11 cellular contexts compared by ENCODE assay signal in the genomic region with DNA sequence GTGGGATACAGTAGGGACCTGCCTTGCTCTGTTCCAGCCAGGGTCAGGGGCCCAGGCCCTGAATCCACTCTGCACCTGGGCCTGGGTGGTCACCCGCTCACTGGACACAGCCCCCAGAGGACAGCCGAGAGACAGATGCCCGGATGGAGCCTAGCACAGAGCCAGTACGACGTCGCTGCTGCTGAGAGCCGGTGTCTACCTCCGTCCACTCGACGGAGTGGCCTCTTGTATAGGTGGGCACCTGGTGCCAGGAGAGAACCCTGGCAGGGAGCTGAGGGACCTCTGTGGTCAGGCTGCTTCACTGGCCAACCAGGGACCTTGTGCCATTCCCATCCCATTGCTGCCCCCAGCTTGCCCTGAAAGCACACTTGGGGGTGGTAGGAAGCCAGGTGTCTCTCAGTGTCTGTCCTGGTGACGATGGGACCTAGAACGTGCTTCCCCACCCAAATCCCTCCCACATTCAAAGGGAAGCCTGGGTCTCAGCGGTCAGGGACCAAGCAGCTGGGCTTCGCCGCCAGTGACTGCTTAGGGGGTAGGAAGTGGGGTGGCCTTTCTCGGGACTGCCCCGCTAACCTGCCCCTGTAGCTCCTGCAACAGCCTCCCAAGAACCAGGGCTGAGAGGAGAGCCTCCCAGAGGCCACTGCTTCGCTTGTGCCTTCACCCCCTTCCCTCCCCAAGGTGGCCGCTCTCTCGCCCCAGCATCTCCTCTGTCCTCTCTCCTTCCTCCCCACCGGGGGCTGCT. TPM values are rescaled to one million over a fixed set of nuclear protein-coding genes. Genes with fewer than 3 reads are reported as not detected.
DNase-seq lines count a peak whose midpoint lies in the region; ATAC-seq and TF ChIP-seq lines count a peak whose summit lies in the region.
"Had no signal": no experiment of that assay in that cellular context is flagged by ENCODE, and none has a peak within 500 bp of the region (broad histone marks: within the 10 kb centered on the region; RNA-seq: fewer than 3 reads in every experiment).

No MANE protein-coding gene starts in this region.

- no peak for TF ChIP-seq POLR2A in heart left ventricle (IDR thresholded peaks at IDR 0.05)

- H3K4me1 ChIP-seq in right cardiac atrium (ENCODE audit: control insufficient read depth, insufficient read depth, low read length) = peaks cover 8% of the 10 kb centered on the region
- H3K4me1 ChIP-seq in heart left ventricle = peaks cover 1 to 50% (median 29%) of the 10 kb centered on the region in 12 donors
- H3K4me1 ChIP-seq in upper lobe of right lung = peaks cover 28% of the 10 kb centered on the region
- H3K4me1 ChIP-seq in A673 (ENCODE audit: insufficient read depth, low read length, poor library complexity, severe bottlenecking) = no peaks in the 10 kb centered on the region

- 88% methylated on average over 21 of the region's 21 CpGs for WGBS in right cardiac atrium
- 88 to 94% (median 90%) methylated on average over 8 to 21 of the region's 21 CpGs for WGBS in heart left ventricle, 4 donors

- no peak for ATAC-seq in right cardiac atrium
- ATAC-seq in heart left ventricle = no peak
- ATAC-seq in activated T-helper 17 cell treated with anti-CD3 and anti-CD28 coated beads, Interleukin-2, amount 50 U/mL, for 72 hours (replicated peaks) = no peak
- no peak for ATAC-seq in naive thymus-derived CD8-positive, alpha-beta T cell
- no peak for ATAC-seq in upper lobe of right lung

- H3K27me3 ChIP-seq in right cardiac atrium (ENCODE audit: control insufficient read depth, insufficient read depth) = no peaks in the 10 kb centered on the region
- H3K27me3 ChIP-seq in heart left ventricle = no peaks in the 10 kb centered on the region
- H3K27me3 ChIP-seq in upper lobe of right lung = no peaks in the 10 kb centered on the region
- no peaks in the 10 kb centered on the region for H3K27me3 ChIP-seq in A673 (replicated peaks; ENCODE audit: insufficient read depth, low read depth, low read length, poor library complexity)
- H3K27me3 ChIP-seq: adrenal gland had no signal

- no peaks in the 10 kb centered on the region for H3K36me3 Mint-ChIP-seq in activated T-helper 17 cell treated with anti-CD3 and anti-CD28 coated beads, Interleukin-2, amount 50 U/mL, for 72 hours (ENCODE audit: low read depth)
- no peaks in the 10 kb centered on the region for H3K36me3 Mint-ChIP-seq in naive thymus-derived CD8-positive, alpha-beta T cell

- peak overlapping the region; percentile 82 for H3K4me3 Mint-ChIP-seq in activated T-helper 17 cell treated with anti-CD3 and anti-CD28 coated beads, Interleukin-2, amount 50 U/mL, for 72 hours
- H3K4me3 Mint-ChIP-seq in naive thymus-derived CD8-positive, alpha-beta T cell = peak overlapping the region in 9 of 10 donors; percentile 64 to 90 (median 84)

- CTCF ChIA-PET in A673 (lab: Charles Lee) = no interaction called here

- peak overlapping the region; percentile 92 for H3K27ac Mint-ChIP-seq in activated T-helper 17 cell treated with anti-CD3 and anti-CD28 coated beads, Interleukin-2, amount 50 U/mL, for 72 hours
- peak overlapping the region; percentile 92 to 99 (median 96) for H3K27ac Mint-ChIP-seq in naive thymus-derived CD8-positive, alpha-beta T cell

- BruUV-seq in A673 (replicated peaks; lab: Mats Ljungman, UMichigan) = no TSS peak

- TF ChIP-seq CTCF in heart left ventricle (IDR thresholded peaks at IDR 0.05) (no peak), upper lobe of right lung (IDR thresholded peaks at IDR 0.05) (no peak), A673 (conservative IDR thresholded peaks at IDR 0.05; ENCODE audit: low read depth, low read length) (no peak)

- peaks cover 22% of the 10 kb centered on the region for H3K4me1 Mint-ChIP-seq in activated T-helper 17 cell treated with anti-CD3 and anti-CD28 coated beads, Interleukin-2, amount 50 U/mL, for 72 hours
- peaks cover 17 to 32% (median 27%) of the 10 kb centered on the region in 4 donors for H3K4me1 Mint-ChIP-seq in naive thymus-derived CD8-positive, alpha-beta T cell

- POLR2A ChIA-PET in naive thymus-derived CD8-positive, alpha-beta T cell (lab: Charles Lee) = interaction anchor here (0.7 to 6.0 kb wide), 10 partner anchors 8 to 55 kb away, joined by 3 to 151 read pairs (median 7); a partner anchor contains a TSS
- POLR2A ChIA-PET in A673 (lab: Charles Lee; ENCODE audit: low non-redundant PET) = no interaction called here

- H3K9me3 ChIP-seq in right cardiac atrium (ENCODE audit: control insufficient read depth, low read length) (no peaks in the 10 kb centered on the region), heart left ventricle (no peaks in the 10 kb centered on the region), upper lobe of right lung (no peaks in the 10 kb centered on the region), A673 (ENCODE audit: low read depth, low read length, poor library complexity, severe bottlenecking) (no peaks in the 10 kb centered on the region)
- H3K9me3 ChIP-seq: adrenal gland, esophagus muscularis mucosa had no signal

- intact Hi-C loops in right cardiac atrium (cut with DNase I) = no loop called here
- intact Hi-C loops in heart left ventricle (cut with DNase I) = no loop called here
- intact Hi-C loops in upper lobe of right lung (cut with DNase I) = no loop called here
- intact Hi-C loops in A673 (cut with micrococcal nuclease; ENCODE audit: unreplicated experiment) = no loop called here

- no peaks in the 10 kb centered on the region for H3K9me3 Mint-ChIP-seq in activated T-helper 17 cell treated with anti-CD3 and anti-CD28 coated beads, Interleukin-2, amount 50 U/mL, for 72 hours
- no peaks in the 10 kb centered on the region for H3K9me3 Mint-ChIP-seq in naive thymus-derived CD8-positive, alpha-beta T cell

- H3K27ac ChIP-seq in right cardiac atrium (ENCODE audit: low read length) = no peak overlapping the region
- H3K27ac ChIP-seq in heart left ventricle = no peak overlapping the region
- H3K27ac ChIP-seq in upper lobe of right lung = peak overlapping the region; percentile 31
- no peak overlapping the region for H3K27ac ChIP-seq in A673 (ENCODE audit: low read depth, low read length, poor library complexity, severe bottlenecking)
- H3K27ac ChIP-seq: esophagus muscularis mucosa had no signal

- H3K4me3 ChIP-seq in right cardiac atrium (ENCODE audit: low read length) (no peak overlapping the region), heart left ventricle (no peak overlapping the region), upper lobe of right lung (no peak overlapping the region), A673 (ENCODE audit: low read depth, low read length, poor library complexity, severe bottlenecking) (no peak overlapping the region)
- H3K4me3 ChIP-seq: adrenal gland, esophagus muscularis mucosa had no signal

- H3K27me3 Mint-ChIP-seq in activated T-helper 17 cell treated with anti-CD3 and anti-CD28 coated beads, Interleukin-2, amount 50 U/mL, for 72 hours = no peaks in the 10 kb centered on the region
- H3K27me3 Mint-ChIP-seq in naive thymus-derived CD8-positive, alpha-beta T cell = peaks cover 0 to 2% (median 0%) of the 10 kb centered on the region in 5 donors

- H3K36me3 ChIP-seq in heart left ventricle (no peaks in the 10 kb centered on the region), upper lobe of right lung (no peaks in the 10 kb centered on the region), A673 (ENCODE audit: insufficient read depth, low read length, poor library complexity, severe bottlenecking) (no peaks in the 10 kb centered on the region)
- H3K36me3 ChIP-seq: adrenal gland, esophagus muscularis mucosa had no signal

- DNase-seq in right cardiac atrium (peak in 2 of 3 donors; percentile 42 to 44), heart left ventricle (no peak), upper lobe of right lung (no peak), NCI-H2029 (lab: John Stamatoyannopoulos, UW) (no peak), anterior cingulate cortex (lab: John Stamatoyannopoulos, UW) (no peak), A673 (ENCODE audit: low spot score) (no peak)
- DNase-seq in naive thymus-derived CD8-positive, alpha-beta T cell = no peak
- DNase-seq: NCI-H187 treated with DMSO at 0.1 percent for 48 hours had no signal

RNA-seq across cellular contexts. Expression of a gene that starts 10.3 kb away (rescaled TPM):
- 10 to 100 TPM; 59.5 to 83.5 (median 68.7) TPM for total RNA-seq in right cardiac atrium
- polyA plus RNA-seq in right cardiac atrium = 32.6 TPM
- 100 to 1,000 TPM in 1 of 9 donors, 10 to 100 TPM in 8; 52.6 to 125 (median 72.3) TPM for total RNA-seq in heart left ventricle
- polyA plus RNA-seq in heart left ventricle = 100 to 1,000 TPM in 1 of 2 donors, 10 to 100 TPM in 1; 17.8 to 114 TPM
- total RNA-seq in activated T-helper 17 cell treated with anti-CD3 and anti-CD28 coated beads, Interleukin-2, amount 50 U/mL, for 72 hours = 100 to 1,000 TPM in 1 of 2 donors, 10 to 100 TPM in 1; 90.7 to 124 TPM
- 100 to 1,000 TPM; 175 to 185 TPM for total RNA-seq in naive thymus-derived CD8-positive, alpha-beta T cell
- polyA plus RNA-seq in naive thymus-derived CD8-positive, alpha-beta T cell = 10 to 100 TPM; 39.4 to 61.2 (median 41.6) TPM
- 28.1 TPM for total RNA-seq in upper lobe of right lung
- 55.6 and 58.8 TPM in 2 replicates for total RNA-seq in A673 (2021)

RNA-seq across cellular contexts. Expression of a gene that starts 14.1 kb away (rescaled TPM):
- total RNA-seq in right cardiac atrium (10 to 100 TPM; 15.3 to 17.3 (median 16.4) TPM), heart left ventricle (10 to 100 TPM; 14.0 to 30.7 (median 18.6) TPM), upper lobe of right lung (31.3 TPM), A673 (2021) (22.5 and 23.5 TPM in 2 replicates)
- polyA plus RNA-seq in right cardiac atrium (12.0 TPM), heart left ventricle (10 to 100 TPM in 1 of 2 donors, 1 to 10 TPM in 1; 9.4 to 18.9 TPM)
- 100 to 1,000 TPM in 1 of 2 donors, 10 to 100 TPM in 1; 52.4 to 108 TPM for total RNA-seq in activated T-helper 17 cell treated with anti-CD3 and anti-CD28 coated beads, Interleukin-2, amount 50 U/mL, for 72 hours
- total RNA-seq in naive thymus-derived CD8-positive, alpha-beta T cell = 10 to 100 TPM; 51.2 to 57.2 TPM
- polyA plus RNA-seq in naive thymus-derived CD8-positive, alpha-beta T cell = 10 to 100 TPM; 23.0 to 24.6 (median 23.3) TPM

Comparison
In these comparisons a context has a peak if more than half of its experiments do, and no peak if none do; other contexts are left out.
1. DNase-seq: peak in right cardiac atrium (2 of 3); none in heart left ventricle (0 of 5), naive thymus-derived CD8-positive, alpha-beta T cell (0 of 10), upper lobe of right lung (single experiment), NCI-H2029 (single experiment), anterior cingulate cortex (0 of 58) and A673 (single experiment).